8 cellular contexts compared by ENCODE assay signal in genomic region chr7:96596120-96596826, GRCh38.
A peak's percentile ranks its signal among the peaks of the same experiment; 100 is the strongest.
DNase-seq lines count a peak whose midpoint lies in the region; ATAC-seq and TF ChIP-seq lines count a peak whose summit lies in the region.

No MANE protein-coding gene starts in this region.

- no peak for TF ChIP-seq EP300 in suprapubic skin (IDR thresholded peaks at IDR 0.05)

- no peak overlapping the region for H2AFZ ChIP-seq in osteoblast (ENCODE audit: low read length)

- H4K20me1 ChIP-seq in osteoblast (ENCODE audit: insufficient read depth, low read length), result no peaks in the 10 kb centered on the region

- peak; percentile 56 for ATAC-seq in GM19351 (IDR thresholded peaks at IDR 0.05; ENCODE audit: unreplicated experiment)

- TF ChIP-seq POLR2A in suprapubic skin (IDR thresholded peaks at IDR 0.05), result no peak

- H3K79me2 ChIP-seq in osteoblast (ENCODE audit: insufficient read depth, low read length), result no peaks in the 10 kb centered on the region

- TF ChIP-seq CTCF in VCaP (conservative IDR thresholded peaks at IDR 0.05), result peak; percentile 76
- peak; percentile 33 for TF ChIP-seq CTCF in osteoblast (IDR thresholded peaks at IDR 0.05; ENCODE audit: extremely low read depth, low read depth, low read length)
- no peak for TF ChIP-seq CTCF in suprapubic skin (IDR thresholded peaks at IDR 0.05)
- peak in 1 of 2 donors; percentile 35 for TF ChIP-seq CTCF in right atrium auricular region (IDR thresholded peaks at IDR 0.05)

- H3K4me3 ChIP-seq in osteoblast (ENCODE audit: insufficient read depth, low read length) (no peak overlapping the region), suprapubic skin (no peak overlapping the region), right atrium auricular region (no peak overlapping the region), MG63 (no peak overlapping the region)

- WGBS in suprapubic skin, result 27% methylated on average over 6 of the region's 6 CpGs

- no peaks in the 10 kb centered on the region for H3K27me3 ChIP-seq in osteoblast (ENCODE audit: insufficient read depth, low read length)
- peaks cover 4% of the 10 kb centered on the region for H3K27me3 ChIP-seq in suprapubic skin
- no peaks in the 10 kb centered on the region for H3K27me3 ChIP-seq in right atrium auricular region
- H3K27me3 ChIP-seq in MG63, result no peaks in the 10 kb centered on the region

- DNase-seq in NCI-H2029 treated with DMSO at 0.1 percent for 48 hours (lab: John Stamatoyannopoulos, UW), result peak; percentile 92
- peak; percentile 32 for DNase-seq in osteoblast (ENCODE audit: insufficient read length, low spot score, missing footprints)
- no peak for DNase-seq in suprapubic skin (ENCODE audit: low spot score in 2 of 2)
- no peak for DNase-seq in right atrium auricular region (ENCODE audit: low spot score)
- DNase-seq in KG1 (lab: John Stamatoyannopoulos, UW), result no peak
- DNase-seq in MG63, result no peak

- H3K27ac ChIP-seq in VCaP (peak overlapping the region; percentile 51), osteoblast (ENCODE audit: low read depth, low read length) (no peak overlapping the region), suprapubic skin (no peak overlapping the region), right atrium auricular region (no peak overlapping the region)

- H3K9me3 ChIP-seq in osteoblast (ENCODE audit: low read depth, low read length) (no peaks in the 10 kb centered on the region), suprapubic skin (no peaks in the 10 kb centered on the region), right atrium auricular region (no peaks in the 10 kb centered on the region), MG63 (no peaks in the 10 kb centered on the region)

- H3K4me2 ChIP-seq in osteoblast (ENCODE audit: insufficient read depth, low read length), result no peak overlapping the region

- H3K4me1 ChIP-seq in osteoblast (ENCODE audit: insufficient read depth, low read length) (no peaks in the 10 kb centered on the region), suprapubic skin (no peaks in the 10 kb centered on the region), right atrium auricular region (peaks cover 0 to 10% of the 10 kb centered on the region in 2 donors)

- no peaks in the 10 kb centered on the region for H3K36me3 ChIP-seq in osteoblast (ENCODE audit: insufficient read depth, low read length)
- H3K36me3 ChIP-seq in suprapubic skin, result no peaks in the 10 kb centered on the region
- H3K36me3 ChIP-seq in right atrium auricular region, result no peaks in the 10 kb centered on the region
- H3K36me3 ChIP-seq in MG63, result no peaks in the 10 kb centered on the region

Comparison
In these comparisons a context has a peak if more than half of its experiments do, and no peak if none do; other contexts are left out.
1. DNase-seq: peak in NCI-H2029 treated with DMSO at 0.1 percent for 48 hours (single experiment) and osteoblast (single experiment); none in suprapubic skin (0 of 2), right atrium auricular region (single experiment), KG1 (single experiment) and MG63 (single experiment).
2. CTCF ChIP-seq: peak in VCaP (single experiment) and osteoblast (single experiment); none in suprapubic skin (0 of 2).